ENCODE assay signal across 20 cellular contexts in the genomic region with DNA sequence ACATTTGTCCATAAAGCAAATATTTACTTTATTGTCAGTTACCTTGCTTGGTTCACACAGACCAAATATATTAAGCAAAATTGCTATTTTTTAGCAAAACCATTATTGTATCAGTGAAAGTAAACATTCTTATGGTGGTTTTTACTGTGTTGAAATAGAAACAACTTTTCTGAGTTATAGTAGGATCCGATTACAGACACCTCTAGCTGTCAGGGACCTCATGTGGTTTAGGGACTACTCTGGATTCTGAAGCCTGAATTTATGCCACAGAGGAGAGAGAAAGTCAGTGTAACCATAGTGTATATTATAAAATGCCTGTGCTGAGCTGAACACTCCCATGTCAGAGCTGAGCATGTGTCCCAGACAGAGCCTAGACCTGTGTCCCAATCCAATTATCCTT.
"Had no signal": no experiment of that assay in that cellular context is flagged by ENCODE, and none has a peak within 500 bp of the region (broad histone marks: within the 10 kb centered on the region; RNA-seq: fewer than 3 reads in every experiment).

No MANE protein-coding gene starts in this region.

- H3K9me3 ChIP-seq: MG63, SK-N-SH had no signal

- H3K9me2 ChIP-seq: SK-N-SH had no signal

- H3K4me2 ChIP-seq: SK-N-SH had no signal

- H3K27me3 ChIP-seq: MG63 had no signal

- H3K36me3 ChIP-seq: MG63 had no signal

- H3K4me3 ChIP-seq: MG63 had no signal

- H3K27ac ChIP-seq: RWPE1 had no signal

- DNase-seq: IMR-90, Karpas-422, KG1, MG63, NCI-H1092, NCI-H1105 treated with DMSO at 0.1 percent for 48 hours, NCI-H1417 treated with DMSO at 0.1 percent for 48 hours, NCI-H146, NCI-H1694 treated with DMSO at 0.1 percent for 48 hours, NCI-H1930, NCI-H2081, NCI-H2227 treated with DMSO at 0.1 percent for 48 hours, NCI-H524, NCI-H526 treated with DMSO at 0.1 percent for 48 hours, NCI-H774, PC-3, SHP77, SK-N-SH, SW 1271 had no signal
